ENCODE assay signal across 26 cellular contexts in genomic region chr2:38522754-38523349, GRCh38.
A peak's percentile ranks its signal among the peaks of the same experiment; 100 is the strongest.
DNase-seq lines count a peak whose midpoint lies in the region; ATAC-seq and TF ChIP-seq lines count a peak whose summit lies in the region.
"Had no signal": no experiment of that assay in that cellular context is flagged by ENCODE, and none has a peak within 500 bp of the region (broad histone marks: within the 10 kb centered on the region; RNA-seq: fewer than 3 reads in every experiment).

No MANE protein-coding gene starts in this region.

- H3K4me3 Mint-ChIP-seq in T-helper 2 cell treated with Interferon-gamma antibody and Interleukin-4, amounts not matched to agents 5 μg/mL and 100 μg/mL, for 36 hours = no peak overlapping the region
- H3K4me3 Mint-ChIP-seq: dendritic cell treated with granulocyte-macrophage colony-stimulating factor and Interleukin-4, amounts not matched to agents 40 ng/mL and 50 ng/mL, for 4 days; naive thymus-derived CD8-positive, alpha-beta T cell; T-helper 1 cell treated with Interleukin-12 subunit alpha and Interleukin-12 subunit beta and Interleukin-4 antibody, amounts not matched to agents 30 μg/mL and 1 μg/mL, for 36 hours had no signal

- H3K27me3 ChIP-seq in skeletal muscle tissue (ENCODE audit: control insufficient read depth in 3 of 3, insufficient read depth in 3 of 3, low read length in 3 of 3) = no peaks in the 10 kb centered on the region
- H3K27me3 ChIP-seq: adrenal gland, breast epithelium had no signal

- peak overlapping the region in 2 of 3 donors; percentile 38 to 51 for H3K9ac ChIP-seq in skeletal muscle tissue (ENCODE audit: low read depth in 1 of 3, low read length in 3 of 3)

- no peaks in the 10 kb centered on the region for H3K4me1 Mint-ChIP-seq in T-helper 2 cell treated with Interferon-gamma antibody and Interleukin-4, amounts not matched to agents 5 μg/mL and 100 μg/mL, for 36 hours (ENCODE audit: low read depth)
- H3K4me1 Mint-ChIP-seq: naive thymus-derived CD8-positive, alpha-beta T cell had no signal

- peaks cover 30% of the 10 kb centered on the region for H3K27me3 Mint-ChIP-seq in T-helper 2 cell treated with Interferon-gamma antibody and Interleukin-4, amounts not matched to agents 5 μg/mL and 100 μg/mL, for 36 hours (ENCODE audit: low read depth)

- no peaks in the 10 kb centered on the region for H3K36me3 Mint-ChIP-seq in T-helper 2 cell treated with Interferon-gamma antibody and Interleukin-4, amounts not matched to agents 5 μg/mL and 100 μg/mL, for 36 hours (ENCODE audit: low read depth)
- H3K36me3 Mint-ChIP-seq: naive thymus-derived CD8-positive, alpha-beta T cell had no signal

- peaks cover 19 to 29% (median 23%) of the 10 kb centered on the region in 3 donors for H3K4me1 ChIP-seq in skeletal muscle tissue (ENCODE audit: control insufficient read depth in 3 of 3, insufficient read depth in 3 of 3, low read length in 3 of 3)
- H3K4me1 ChIP-seq: breast epithelium had no signal

- H3K9me3 Mint-ChIP-seq in T-helper 2 cell treated with Interferon-gamma antibody and Interleukin-4, amounts not matched to agents 5 μg/mL and 100 μg/mL, for 36 hours = no peaks in the 10 kb centered on the region
- H3K9me3 Mint-ChIP-seq: dendritic cell treated with granulocyte-macrophage colony-stimulating factor and Interleukin-4, amounts not matched to agents 40 ng/mL and 50 ng/mL, for 4 days; naive thymus-derived CD8-positive, alpha-beta T cell; T-helper 1 cell treated with Interleukin-12 subunit alpha and Interleukin-12 subunit beta and Interleukin-4 antibody, amounts not matched to agents 30 μg/mL and 1 μg/mL, for 36 hours had no signal

- ATAC-seq in GM21515 (IDR thresholded peaks at IDR 0.05; ENCODE audit: unreplicated experiment) = no peak
- ATAC-seq: naive thymus-derived CD8-positive, alpha-beta T cell; Right ventricle myocardium inferior had no signal

- H3K27ac ChIP-seq in skeletal muscle tissue (ENCODE audit: low read depth, low read length) = peak overlapping the region; percentile 56
- H3K27ac ChIP-seq: adrenal gland, breast epithelium, C4-2B, VCaP had no signal

- no peaks in the 10 kb centered on the region for H3K36me3 ChIP-seq in skeletal muscle tissue (ENCODE audit: control insufficient read depth in 3 of 3, insufficient read depth in 3 of 3, low read length in 3 of 3)
- H3K36me3 ChIP-seq: adrenal gland, breast epithelium had no signal

- TF ChIP-seq POLR2A in erythroblast (IDR thresholded peaks at IDR 0.05; ENCODE audit: low read length) = no peak

- H3K9me3 ChIP-seq in skeletal muscle tissue (ENCODE audit: control insufficient read depth in 3 of 3, low read length in 3 of 3) = no peaks in the 10 kb centered on the region
- H3K9me3 ChIP-seq: adrenal gland, breast epithelium had no signal

- H3K27ac Mint-ChIP-seq in T-helper 2 cell treated with Interferon-gamma antibody and Interleukin-4, amounts not matched to agents 5 μg/mL and 100 μg/mL, for 36 hours = no peak overlapping the region
- H3K27ac Mint-ChIP-seq: dendritic cell treated with granulocyte-macrophage colony-stimulating factor and Interleukin-4, amounts not matched to agents 40 ng/mL and 50 ng/mL, for 4 days; naive thymus-derived CD8-positive, alpha-beta T cell; T-helper 1 cell treated with Interleukin-12 subunit alpha and Interleukin-12 subunit beta and Interleukin-4 antibody, amounts not matched to agents 30 μg/mL and 1 μg/mL, for 36 hours had no signal

- peak; percentile 1 for DNase-seq in NCI-H2029 (lab: John Stamatoyannopoulos, UW)
- no peak for DNase-seq in NCI-H2029 treated with DMSO at 0.1 percent for 48 hours (lab: John Stamatoyannopoulos, UW)
- DNase-seq in NCI-H2171 (lab: John Stamatoyannopoulos, UW) = peak; percentile 87
- DNase-seq in erythroblast (lab: John Stamatoyannopoulos, UW) = peak; percentile 21
- DNase-seq in NCI-H226 = no peak
- no peak for DNase-seq in T-helper 2 cell treated with Interferon-gamma antibody and Interleukin-4, amounts not matched to agents 5 μg/mL and 100 μg/mL, for 36 hours (ENCODE audit: low spot score)
- DNase-seq: ACHN; activated gamma-delta T cell treated with Interleukin-2 at 50 U/mL for 16 hours; activated T-cell treated with anti-CD3 and anti-CD28 coated beads for 4 hours; hippocampal formation; KBM-7; kidney; naive thymus-derived CD8-positive, alpha-beta T cell; NCI-H345; posterior cingulate gyrus; stimulated activated CD4-positive, alpha-beta T cell treated with anti-CD3 and anti-CD28 coated beads, Interleukin-4, amount 100 ng/mL, for 24 hours had no signal

- peak overlapping the region; percentile 0 to 36 (median 23) for H3K4me3 ChIP-seq in skeletal muscle tissue (ENCODE audit: low read length in 3 of 3)
- H3K4me3 ChIP-seq: adrenal gland, breast epithelium, smooth muscle cell had no signal

Comparison
In these comparisons a context has a peak if more than half of its experiments do, and no peak if none do; other contexts are left out.
1. DNase-seq: peak in NCI-H2029 (single experiment), NCI-H2171 (single experiment) and erythroblast (2 of 2); none in NCI-H2029 treated with DMSO at 0.1 percent for 48 hours (single experiment), NCI-H226 (single experiment) and T-helper 2 cell treated with Interferon-gamma antibody and Interleukin-4, amounts not matched to agents 5 μg/mL and 100 μg/mL, for 36 hours (single experiment).